Comparison of ENCODE assay signal across 30 cellular contexts in genomic region chr4:692771-693554, GRCh38. TPM values are rescaled to one million over a fixed set of nuclear protein-coding genes. Genes with fewer than 3 reads are reported as not detected.
DNase-seq lines count a peak whose midpoint lies in the region; ATAC-seq and TF ChIP-seq lines count a peak whose summit lies in the region.
"Had no signal": no experiment of that assay in that cellular context is flagged by ENCODE, and none has a peak within 500 bp of the region (broad histone marks: within the 10 kb centered on the region; RNA-seq: fewer than 3 reads in every experiment).

No MANE protein-coding gene starts in this region.

- no peak overlapping the region for H3K27ac Mint-ChIP-seq in neural progenitor cell
- H3K27ac Mint-ChIP-seq: activated naive CD8-positive, alpha-beta T cell; T-helper 1 cell treated with Interleukin-12 subunit alpha and Interleukin-12 subunit beta and Interleukin-4 antibody, amounts not matched to agents 30 μg/mL and 1 μg/mL, for 36 hours had no signal

- H3K4me3 ChIP-seq in H7 (ENCODE audit: insufficient read depth, low read depth, low read length) (no peak overlapping the region), neural progenitor cell (no peak overlapping the region)
- H3K4me3 ChIP-seq: GM23248, hepatocyte, PC-9, transverse colon had no signal

- H3K4me1 Mint-ChIP-seq in neural progenitor cell = peaks cover 3% of the 10 kb centered on the region
- H3K4me1 Mint-ChIP-seq: memory B cell had no signal

- H3F3A ChIP-seq in neural progenitor cell (ENCODE audit: low read depth) = no peaks in the 10 kb centered on the region

- H3K27ac ChIP-seq in C4-2B (peak overlapping the region; percentile 90), neural progenitor cell (no peak overlapping the region)
- H3K27ac ChIP-seq: GM23248, hepatocyte, PC-9, transverse colon had no signal

- H4K20me1 ChIP-seq in neural progenitor cell (ENCODE audit: low read depth) = no peaks in the 10 kb centered on the region

- H2AFZ ChIP-seq in neural progenitor cell (replicated peaks) = no peak overlapping the region
- H2AFZ ChIP-seq: GM23248, hepatocyte, PC-9 had no signal

- no peaks in the 10 kb centered on the region for H3K9me3 Mint-ChIP-seq in neural progenitor cell
- H3K9me3 Mint-ChIP-seq: T-helper 1 cell treated with Interleukin-12 subunit alpha and Interleukin-12 subunit beta and Interleukin-4 antibody, amounts not matched to agents 30 μg/mL and 1 μg/mL, for 36 hours had no signal

- no peak overlapping the region for H3K4me2 ChIP-seq in neural progenitor cell
- H3K4me2 ChIP-seq: hepatocyte, PC-9 had no signal

- H3K4me1 ChIP-seq in neural progenitor cell = peaks cover 9% of the 10 kb centered on the region

- no peaks in the 10 kb centered on the region for H3K79me2 ChIP-seq in neural progenitor cell (ENCODE audit: low read depth)
- H3K79me2 ChIP-seq: hepatocyte had no signal

- peak; percentile 62 for DNase-seq in H7
- DNase-seq in neural progenitor cell (ENCODE audit: low spot score) = peak; percentile 5
- no peak for DNase-seq in activated CD4-positive, alpha-beta T cell treated with anti-CD3 and anti-CD28 coated beads, Interleukin-2, amount 50 U/mL, for 1 hour
- no peak for DNase-seq in Kasumi-1 (lab: John Stamatoyannopoulos, UW)
- DNase-seq in activated CD4-positive, alpha-beta T cell treated with anti-CD3 and anti-CD28 coated beads for 4 hours = no peak
- DNase-seq: activated CD4-positive, alpha-beta T cell treated with anti-CD3 and anti-CD28 coated beads for 48 hours; activated CD8-positive, alpha-beta memory T cell treated with anti-CD3 and anti-CD28 coated beads for 24 hours; Caco-2; GM23248; NCI-H1105; NCI-H2029 treated with DMSO at 0.1 percent for 48 hours; NCI-H2227 treated with DMSO at 0.1 percent for 48 hours; NCI-H526 treated with DMSO at 0.1 percent for 48 hours; NK-92 treated with Interleukin-12 subunit alpha and Interleukin-12 subunit beta, amount 100 ng/mL, for 24 hours; Right ventricle myocardium superior; stimulated activated CD4-positive, alpha-beta T cell treated with anti-CD3 and anti-CD28 coated beads, Interleukin-15, amount 100 ng/mL, for 24 hours; stimulated activated CD4-positive, alpha-beta T cell treated with anti-CD3 and anti-CD28 coated beads, Interleukin-4, amount 100 ng/mL, for 4 hours; transverse colon had no signal

- no peaks in the 10 kb centered on the region for H3K36me3 Mint-ChIP-seq in neural progenitor cell
- H3K36me3 Mint-ChIP-seq: activated naive CD8-positive, alpha-beta T cell had no signal

- H3K9me3 ChIP-seq in neural progenitor cell (ENCODE audit: low read depth) = no peaks in the 10 kb centered on the region
- H3K9me3 ChIP-seq: Caco-2, neutrophil, transverse colon had no signal

- TF ChIP-seq CTCF in C4-2B (conservative IDR thresholded peaks at IDR 0.05) (no peak), neural progenitor cell (IDR thresholded peaks at IDR 0.05) (no peak)

- peaks cover 11% of the 10 kb centered on the region for H3K27me3 Mint-ChIP-seq in neural progenitor cell (ENCODE audit: insufficient read depth, low read depth)

- H3K4me3 Mint-ChIP-seq in neural progenitor cell = no peak overlapping the region
- H3K4me3 Mint-ChIP-seq: activated naive CD8-positive, alpha-beta T cell; memory B cell; T-helper 1 cell treated with Interleukin-12 subunit alpha and Interleukin-12 subunit beta and Interleukin-4 antibody, amounts not matched to agents 30 μg/mL and 1 μg/mL, for 36 hours had no signal

- H3K27me3 ChIP-seq in H7 (ENCODE audit: control insufficient read depth, insufficient read depth, low read length) (no peaks in the 10 kb centered on the region), neural progenitor cell (peaks cover 3% of the 10 kb centered on the region)
- H3K27me3 ChIP-seq: hepatocyte, transverse colon had no signal

- H3K9ac ChIP-seq in neural progenitor cell = no peak overlapping the region
- H3K9ac ChIP-seq: GM23248 had no signal

- ATAC-seq in esophagus mucosa (peak; percentile 7), GM18867 (IDR thresholded peaks at IDR 0.05; ENCODE audit: unreplicated experiment) (no peak)
- ATAC-seq: sciatic nerve, SK-N-SH treated with all-trans-retinoic acid at 6 μM for 48 hours had no signal

- H3K36me3 ChIP-seq in H7 (replicated peaks; ENCODE audit: control insufficient read depth, insufficient read depth, low read length) (no peaks in the 10 kb centered on the region), neural progenitor cell (no peaks in the 10 kb centered on the region)
- H3K36me3 ChIP-seq: neutrophil, transverse colon had no signal

RNA-seq across cellular contexts. Expression of gene SLC49A3, which starts 4.0 kb away (rescaled TPM):
- 2.0 and 4.1 TPM in 2 replicates for total RNA-seq in H7 (2014; rRNA removed; shearing (Covaris generic))
- total RNA-seq in esophagus mucosa = 2.7 TPM
- total RNA-seq in neural progenitor cell (ENCODE audit: low replicate concordance) = 1.9 and 3.4 TPM in 2 replicates
- total RNA-seq: MCF 10A had no signal

RNA-seq across cellular contexts. Expression of gene PCGF3, which starts 12.7 kb away (rescaled TPM):
- 53.6 and 57.9 TPM in 2 replicates for total RNA-seq in H7 (2014; rRNA removed; shearing (Covaris generic))
- total RNA-seq in esophagus mucosa = 30.5 TPM
- total RNA-seq in neural progenitor cell (ENCODE audit: low replicate concordance) = 44.7 and 59.1 TPM in 2 replicates

RNA-seq across cellular contexts. Expression of gene MYL5, which starts 18.6 kb away (rescaled TPM):
- total RNA-seq in H7 (2014; rRNA removed; shearing (Covaris generic)) = 12.6 and 18.2 TPM in 2 replicates
- 22.2 TPM for total RNA-seq in esophagus mucosa
- 0.21 and 10.0 TPM in 2 replicates for total RNA-seq in neural progenitor cell (ENCODE audit: low replicate concordance)

RNA-seq across cellular contexts. Expression of gene ATP5ME, which starts 18.9 kb away (rescaled TPM):
- 410 and 452 TPM in 2 replicates for total RNA-seq in H7 (2014; rRNA removed; shearing (Covaris generic))
- 344 TPM for total RNA-seq in esophagus mucosa
- 95.1 and 114 TPM in 2 replicates for total RNA-seq in neural progenitor cell (ENCODE audit: low replicate concordance)

Comparison
In these comparisons a context has a peak if more than half of its experiments do, and no peak if none do; other contexts are left out.
1. DNase-seq: peak in H7 (single experiment) and neural progenitor cell (single experiment); none in activated CD4-positive, alpha-beta T cell treated with anti-CD3 and anti-CD28 coated beads, Interleukin-2, amount 50 U/mL, for 1 hour (single experiment), Kasumi-1 (0 of 2) and activated CD4-positive, alpha-beta T cell treated with anti-CD3 and anti-CD28 coated beads for 4 hours (0 of 2).